In genomic region chr10:87095241-87095945, GRCh38 we compare ENCODE assay signal across 7 cellular contexts. TPM values are rescaled to one million over a fixed set of nuclear protein-coding genes. Genes with fewer than 3 reads are reported as not detected.
DNase-seq lines count a peak whose midpoint lies in the region; ATAC-seq and TF ChIP-seq lines count a peak whose summit lies in the region.

No MANE protein-coding gene starts in this region.

- TF ChIP-seq CTCF in chondrocyte (IDR thresholded peaks at IDR 0.05): peak; percentile 24

- peaks cover 51% of the 10 kb centered on the region for H3K4me1 Mint-ChIP-seq in chondrocyte (ENCODE audit: low read depth)

- H3K9me3 Mint-ChIP-seq in chondrocyte (ENCODE audit: low read depth): peaks cover 3% of the 10 kb centered on the region

- peaks cover 6% of the 10 kb centered on the region for H3K36me3 Mint-ChIP-seq in chondrocyte (ENCODE audit: low read depth)

- peak overlapping the region; percentile 86 for H3K4me3 Mint-ChIP-seq in chondrocyte (ENCODE audit: unreplicated experiment)

- H3K27ac Mint-ChIP-seq in chondrocyte (ENCODE audit: unreplicated experiment): peak overlapping the region; percentile 92

- ATAC-seq in GM18502 (IDR thresholded peaks at IDR 0.05; ENCODE audit: poor library complexity, unreplicated experiment) (peak; percentile 55), HG02610 (IDR thresholded peaks at IDR 0.05; ENCODE audit: unreplicated experiment) (peak; percentile 60), left colon (peak; percentile 64)

- intact Hi-C loops in left colon (cut with DNase I, micrococcal nuclease): no loop called here

- no peaks in the 10 kb centered on the region for H3K27me3 Mint-ChIP-seq in chondrocyte (ENCODE audit: low read depth)

- DNase-seq in NCI-H146 treated with DMSO at 0.1 percent for 48 hours (lab: John Stamatoyannopoulos, UW; ENCODE audit: unreplicated experiment) (peak; percentile 55), chondrocyte (ENCODE audit: low spot score) (peak; percentile 96), left colon (peak; percentile 81 to 83)
- DNase-seq in activated CD4-positive, alpha-beta T cell treated with anti-CD3 and anti-CD28 coated beads for 24 hours (ENCODE audit: low read depth in 2 of 2): peak; percentile 42 to 54
- DNase-seq in stimulated activated CD4-positive, alpha-beta T cell treated with anti-CD3 and anti-CD28 coated beads, Interleukin-2, amount 100 ng/mL, for 24 hours: peak; percentile 75 to 77

RNA-seq across cellular contexts. Expression of gene SHLD2, which starts 0.4 kb away (rescaled TPM):
- 29.2 to 32.6 TPM (median 29.6 TPM) in 3 replicates for total RNA-seq in chondrocyte
- 10 to 100 TPM; 31.3 to 33.0 TPM for total RNA-seq in left colon

RNA-seq across cellular contexts. Expression of gene GLUD1, which starts 0.8 kb away (rescaled TPM):
- total RNA-seq in chondrocyte (90.7 to 98.7 TPM (median 94.1 TPM) in 3 replicates), left colon (100 to 1,000 TPM; 128 to 185 TPM)

Comparison
In these comparisons a context has a peak if more than half of its experiments do, and no peak if none do; other contexts are left out.
1. Peak in every context shown above with its lines: DNase-seq and ATAC-seq.